In the genomic region with DNA sequence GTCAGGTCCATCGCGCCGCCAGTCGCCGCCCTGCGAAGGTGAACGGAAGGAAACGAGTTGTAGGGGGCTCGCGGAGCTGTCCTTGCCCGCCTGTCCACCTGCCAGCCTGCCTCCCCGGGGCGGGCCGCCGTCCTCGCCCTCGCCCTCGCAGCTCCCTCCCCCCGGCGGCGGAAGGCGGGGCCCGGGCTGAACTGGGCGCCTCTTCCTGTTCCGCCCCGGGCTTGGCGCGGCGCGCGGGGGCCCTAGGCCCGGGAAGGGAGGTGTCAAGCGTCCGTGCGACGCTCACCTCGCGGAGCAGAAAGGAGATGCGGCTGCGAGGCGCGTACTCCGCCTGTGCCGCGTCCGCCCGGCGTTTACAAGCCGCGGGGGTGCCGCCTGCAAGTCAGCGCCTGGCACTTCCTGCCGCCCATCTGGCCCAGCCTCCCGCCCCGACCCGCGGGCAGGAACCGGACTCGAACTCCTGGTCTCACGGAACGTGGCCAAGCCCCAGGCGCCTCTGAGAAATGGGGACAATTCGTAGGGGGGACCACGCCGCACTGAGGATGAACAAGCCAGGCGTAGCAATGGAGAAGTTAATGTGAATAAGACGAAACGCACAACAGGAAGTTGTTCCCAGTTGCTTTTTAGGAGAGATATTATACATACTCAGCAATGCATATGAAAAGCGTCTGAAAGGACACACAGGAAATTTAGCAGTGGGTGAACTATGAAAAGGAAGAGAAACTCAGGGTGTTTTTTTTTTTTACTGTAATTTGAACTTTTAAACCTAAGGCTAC, we compare ENCODE assay signal across 1 cellular context.
TF ChIP-seq lines count a peak whose summit lies in the region.

TSS of gene CNPPD1 (minus strand) at position 108 of the 776 bp plus-strand sequence. CDS start at position 11, 97 bp downstream.

TF ChIP-seq in K562, 482 proteins besides CTCF, POLR2A, EP300 and RAD21 (continued from another document and continues in another):
- no peak for TF ChIP-seq THRB (CRISPR knock-in tag; conservative IDR thresholded peaks at IDR 0.05)
- TF ChIP-seq KDM5B (IDR thresholded peaks at IDR 0.05; ENCODE audit: insufficient replicate concordance, low read depth, low read length), result no peak
- no peak for TF ChIP-seq ZBTB1 (CRISPR knock-in tag; IDR thresholded peaks at IDR 0.05; ENCODE audit: borderline replicate concordance, low read depth)
- TF ChIP-seq, protein P1, sequence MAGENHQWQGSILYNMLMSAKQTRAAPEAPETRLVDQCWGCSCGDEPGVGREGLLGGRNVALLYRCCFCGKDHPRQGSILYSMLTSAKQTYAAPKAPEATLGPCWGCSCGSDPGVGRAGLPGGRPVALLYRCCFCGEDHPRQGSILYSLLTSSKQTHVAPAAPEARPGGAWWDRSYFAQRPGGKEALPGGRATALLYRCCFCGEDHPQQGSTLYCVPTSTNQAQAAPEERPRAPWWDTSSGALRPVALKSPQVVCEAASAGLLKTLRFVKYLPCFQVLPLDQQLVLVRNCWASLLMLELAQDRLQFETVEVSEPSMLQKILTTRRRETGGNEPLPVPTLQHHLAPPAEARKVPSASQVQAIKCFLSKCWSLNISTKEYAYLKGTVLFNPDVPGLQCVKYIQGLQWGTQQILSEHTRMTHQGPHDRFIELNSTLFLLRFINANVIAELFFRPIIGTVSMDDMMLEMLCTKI (IDR thresholded peaks at IDR 0.05; ENCODE audit: partially characterized antibody), result no peak
- no peak for TF ChIP-seq ZNF165 (CRISPR knock-in tag; IDR thresholded peaks at IDR 0.05; ENCODE audit: borderline replicate concordance)
- TF ChIP-seq, protein P2, sequence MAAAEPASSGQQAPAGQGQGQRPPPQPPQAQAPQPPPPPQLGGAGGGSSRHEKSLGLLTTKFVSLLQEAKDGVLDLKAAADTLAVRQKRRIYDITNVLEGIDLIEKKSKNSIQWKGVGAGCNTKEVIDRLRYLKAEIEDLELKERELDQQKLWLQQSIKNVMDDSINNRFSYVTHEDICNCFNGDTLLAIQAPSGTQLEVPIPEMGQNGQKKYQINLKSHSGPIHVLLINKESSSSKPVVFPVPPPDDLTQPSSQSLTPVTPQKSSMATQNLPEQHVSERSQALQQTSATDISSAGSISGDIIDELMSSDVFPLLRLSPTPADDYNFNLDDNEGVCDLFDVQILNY (CRISPR knock-in tag; IDR thresholded peaks at IDR 0.05), result no peak
- peak; percentile 57 for TF ChIP-seq HMGN3 (IDR thresholded peaks at IDR 0.05; ENCODE audit: borderline replicate concordance, extremely low read depth, insufficient read length, low read depth, low read length)
- TF ChIP-seq IRF9 (tag; IDR thresholded peaks at IDR 0.05), result no peak
- TF ChIP-seq ETV1 (tag; conservative IDR thresholded peaks at IDR 0.05; ENCODE audit: low read depth), result no peak
- no peak for TF ChIP-seq TGIF2 (CRISPR knock-in tag; IDR thresholded peaks at IDR 0.05)
- TF ChIP-seq ZNF384 (IDR thresholded peaks at IDR 0.05; ENCODE audit: low read depth, low read length), result no peak
- no peak; the same call in 1 of the 2 replicates for TF ChIP-seq ZNF395 (CRISPR knock-in tag; IDR thresholded peaks at IDR 0.05)
- peak; percentile 45 for TF ChIP-seq RBBP5 (IDR thresholded peaks at IDR 0.05; ENCODE audit: borderline replicate concordance, insufficient read depth, low read length, poor library complexity, severe bottlenecking)
- TF ChIP-seq BRD4 (IDR thresholded peaks at IDR 0.05), result peak; percentile 29; the same call in 1 of the 2 replicates
- TF ChIP-seq FOXK1 (CRISPR knock-in tag; IDR thresholded peaks at IDR 0.05; ENCODE audit: borderline replicate concordance), result no peak
- TF ChIP-seq MTA2 (IDR thresholded peaks at IDR 0.05; ENCODE audit: low read depth), result no peak
- TF ChIP-seq, protein P3, sequence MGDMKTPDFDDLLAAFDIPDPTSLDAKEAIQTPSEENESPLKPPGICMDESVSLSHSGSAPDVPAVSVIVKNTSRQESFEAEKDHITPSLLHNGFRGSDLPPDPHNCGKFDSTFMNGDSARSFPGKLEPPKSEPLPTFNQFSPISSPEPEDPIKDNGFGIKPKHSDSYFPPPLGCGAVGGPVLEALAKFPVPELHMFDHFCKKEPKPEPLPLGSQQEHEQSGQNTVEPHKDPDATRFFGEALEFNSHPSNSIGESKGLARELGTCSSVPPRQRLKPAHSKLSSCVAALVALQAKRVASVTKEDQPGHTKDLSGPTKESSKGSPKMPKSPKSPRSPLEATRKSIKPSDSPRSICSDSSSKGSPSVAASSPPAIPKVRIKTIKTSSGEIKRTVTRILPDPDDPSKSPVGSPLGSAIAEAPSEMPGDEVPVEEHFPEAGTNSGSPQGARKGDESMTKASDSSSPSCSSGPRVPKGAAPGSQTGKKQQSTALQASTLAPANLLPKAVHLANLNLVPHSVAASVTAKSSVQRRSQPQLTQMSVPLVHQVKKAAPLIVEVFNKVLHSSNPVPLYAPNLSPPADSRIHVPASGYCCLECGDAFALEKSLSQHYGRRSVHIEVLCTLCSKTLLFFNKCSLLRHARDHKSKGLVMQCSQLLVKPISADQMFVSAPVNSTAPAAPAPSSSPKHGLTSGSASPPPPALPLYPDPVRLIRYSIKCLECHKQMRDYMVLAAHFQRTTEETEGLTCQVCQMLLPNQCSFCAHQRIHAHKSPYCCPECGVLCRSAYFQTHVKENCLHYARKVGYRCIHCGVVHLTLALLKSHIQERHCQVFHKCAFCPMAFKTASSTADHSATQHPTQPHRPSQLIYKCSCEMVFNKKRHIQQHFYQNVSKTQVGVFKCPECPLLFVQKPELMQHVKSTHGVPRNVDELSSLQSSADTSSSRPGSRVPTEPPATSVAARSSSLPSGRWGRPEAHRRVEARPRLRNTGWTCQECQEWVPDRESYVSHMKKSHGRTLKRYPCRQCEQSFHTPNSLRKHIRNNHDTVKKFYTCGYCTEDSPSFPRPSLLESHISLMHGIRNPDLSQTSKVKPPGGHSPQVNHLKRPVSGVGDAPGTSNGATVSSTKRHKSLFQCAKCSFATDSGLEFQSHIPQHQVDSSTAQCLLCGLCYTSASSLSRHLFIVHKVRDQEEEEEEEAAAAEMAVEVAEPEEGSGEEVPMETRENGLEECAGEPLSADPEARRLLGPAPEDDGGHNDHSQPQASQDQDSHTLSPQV (IDR thresholded peaks at IDR 0.05), result peak; percentile 85
- no peak for TF ChIP-seq GTF2F1 (IDR thresholded peaks at IDR 0.05; ENCODE audit: low read depth, low read length)
- no peak for TF ChIP-seq SMAD1 (IDR thresholded peaks at IDR 0.05; ENCODE audit: low read depth, low read length, partially characterized antibody)
- TF ChIP-seq BRF1 (IDR thresholded peaks at IDR 0.05; ENCODE audit: borderline replicate concordance, extremely low read depth, insufficient read length), result no peak
- TF ChIP-seq ZNF282 (CRISPR knock-in tag; IDR thresholded peaks at IDR 0.05), result peak; percentile 92; the same call in 1 of the 2 replicates
- no peak for TF ChIP-seq ZBTB26 (CRISPR knock-in tag; IDR thresholded peaks at IDR 0.05)
- no peak for TF ChIP-seq HLTF (IDR thresholded peaks at IDR 0.05)
- TF ChIP-seq RBM34 (IDR thresholded peaks at IDR 0.05; ENCODE audit: borderline replicate concordance, insufficient read depth, low read length), result no peak
- TF ChIP-seq GTF2B (IDR thresholded peaks at IDR 0.05; ENCODE audit: extremely low read depth, insufficient read length), result no peak
- TF ChIP-seq VEZF1 (CRISPR knock-in tag; IDR thresholded peaks at IDR 0.05), result peak; percentile 97
- no peak for TF ChIP-seq PHB (CRISPR knock-in tag; IDR thresholded peaks at IDR 0.05)
- peak; percentile 71; the same call in 1 of the 2 replicates for TF ChIP-seq DMBX1 (CRISPR knock-in tag; IDR thresholded peaks at IDR 0.05; ENCODE audit: borderline replicate concordance)
- TF ChIP-seq PHF20 (IDR thresholded peaks at IDR 0.05; ENCODE audit: partially characterized antibody), result peak; percentile 40
- peak; percentile 72; the same call in 1 of the 2 replicates for TF ChIP-seq GATAD2B (IDR thresholded peaks at IDR 0.05; ENCODE audit: borderline replicate concordance)
- TF ChIP-seq CXXC5 (CRISPR knock-in tag; IDR thresholded peaks at IDR 0.05), result peak; percentile 90
- TF ChIP-seq FIP1L1 (IDR thresholded peaks at IDR 0.05; ENCODE audit: low read depth, low read length, poor library complexity, severe bottlenecking), result peak; percentile 67
- TF ChIP-seq ZNF766 (CRISPR knock-in tag; conservative IDR thresholded peaks at IDR 0.05), result peak; percentile 80
- TF ChIP-seq SRSF7 (optimal IDR thresholded peaks at IDR 0.05; ENCODE audit: low read depth, low read length), result no peak
- TF ChIP-seq HMG20A (CRISPR knock-in tag; conservative IDR thresholded peaks at IDR 0.05), result no peak
- TF ChIP-seq, protein P4, sequence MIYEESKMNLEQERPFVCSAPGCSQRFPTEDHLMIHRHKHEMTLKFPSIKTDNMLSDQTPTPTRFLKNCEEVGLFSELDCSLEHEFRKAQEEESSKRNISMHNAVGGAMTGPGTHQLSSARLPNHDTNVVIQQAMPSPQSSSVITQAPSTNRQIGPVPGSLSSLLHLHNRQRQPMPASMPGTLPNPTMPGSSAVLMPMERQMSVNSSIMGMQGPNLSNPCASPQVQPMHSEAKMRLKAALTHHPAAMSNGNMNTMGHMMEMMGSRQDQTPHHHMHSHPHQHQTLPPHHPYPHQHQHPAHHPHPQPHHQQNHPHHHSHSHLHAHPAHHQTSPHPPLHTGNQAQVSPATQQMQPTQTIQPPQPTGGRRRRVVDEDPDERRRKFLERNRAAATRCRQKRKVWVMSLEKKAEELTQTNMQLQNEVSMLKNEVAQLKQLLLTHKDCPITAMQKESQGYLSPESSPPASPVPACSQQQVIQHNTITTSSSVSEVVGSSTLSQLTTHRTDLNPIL (CRISPR knock-in tag; IDR thresholded peaks at IDR 0.05), result no peak
- TF ChIP-seq ELK3 (CRISPR knock-in tag; IDR thresholded peaks at IDR 0.05), result no peak
- no peak for TF ChIP-seq CBX3 (IDR thresholded peaks at IDR 0.05; ENCODE audit: borderline replicate concordance in 1 of 2, low read length in 2 of 2)
- no peak for TF ChIP-seq SLC30A9 (CRISPR knock-in tag; IDR thresholded peaks at IDR 0.05)
- peak; percentile 66; the same call in 1 of the 2 replicates for TF ChIP-seq PHF8 (IDR thresholded peaks at IDR 0.05; ENCODE audit: borderline replicate concordance, low read length)
- TF ChIP-seq CBFA2T3 (IDR thresholded peaks at IDR 0.05), result no peak
- TF ChIP-seq MAZ (CRISPR knock-in tag; conservative IDR thresholded peaks at IDR 0.05 in 1 of 2, IDR thresholded peaks at IDR 0.05 in 1 of 2), result peak; percentile 85 to 98
- no peak for TF ChIP-seq MEF2A (IDR thresholded peaks at IDR 0.05; ENCODE audit: control insufficient read depth, low read depth, low read length)
- no peak for TF ChIP-seq RUNX1 (IDR thresholded peaks at IDR 0.05; ENCODE audit: low read depth)
